Comparison of ENCODE assay signal across 31 cellular contexts in genomic region chr5:53970510-53970909, GRCh38.
"Had no signal": no experiment of that assay in that cellular context is flagged by ENCODE, and none has a peak within 500 bp of the region (broad histone marks: within the 10 kb centered on the region; RNA-seq: fewer than 3 reads in every experiment).

No MANE protein-coding gene starts in this region.

- H3K9me3 ChIP-seq: heart right ventricle, mucosa of descending colon, neutrophil, pancreas, right lobe of liver, stomach, thyroid gland, vagina had no signal

- H3K27me3 ChIP-seq: heart right ventricle, neutrophil, pancreas, right lobe of liver, stomach, thyroid gland, vagina had no signal

- H3K27ac Mint-ChIP-seq: effector memory CD8-positive, alpha-beta T cell; memory B cell; mesothelial cell of epicardium; naive B cell; natural killer cell treated with Interleukin-12 subunit alpha and Interleukin-12 subunit beta and Interleukin-15 and Interleukin-18, amount 100 ng/mL, for 72 hours; stimulated activated effector memory CD8-positive, alpha-beta T cell treated with anti-CD3 and anti-CD28 coated beads, Interleukin-12 subunit alpha, Interleukin-12 subunit beta, amount 100 ng/mL, for 72 hours had no signal

- H3K4me3 Mint-ChIP-seq: effector memory CD8-positive, alpha-beta T cell; memory B cell; mesothelial cell of epicardium; naive B cell; natural killer cell treated with Interleukin-12 subunit alpha and Interleukin-12 subunit beta and Interleukin-15 and Interleukin-18, amount 100 ng/mL, for 72 hours; neural crest cell; stimulated activated effector memory CD8-positive, alpha-beta T cell treated with anti-CD3 and anti-CD28 coated beads, Interleukin-12 subunit alpha, Interleukin-12 subunit beta, amount 100 ng/mL, for 72 hours had no signal

- ATAC-seq: effector memory CD8-positive, alpha-beta T cell; left colon; mucosa of descending colon; natural killer cell treated with Interleukin-12 subunit alpha and Interleukin-12 subunit beta and Interleukin-15 and Interleukin-18, amount 100 ng/mL, for 72 hours; pancreas; right lobe of liver; stimulated activated effector memory CD8-positive, alpha-beta T cell treated with anti-CD3 and anti-CD28 coated beads, Interleukin-12 subunit alpha, Interleukin-12 subunit beta, amount 100 ng/mL, for 72 hours had no signal

- H3K27me3 Mint-ChIP-seq: effector memory CD8-positive, alpha-beta T cell; memory B cell; naive B cell; natural killer cell treated with Interleukin-12 subunit alpha and Interleukin-12 subunit beta and Interleukin-15 and Interleukin-18, amount 100 ng/mL, for 72 hours had no signal

- H3K4me1 ChIP-seq: thyroid gland, vagina had no signal

- H3K4me2 ChIP-seq: smooth muscle cell had no signal

- FAIRE-seq: endometrium, pancreas had no signal

- H3K9me3 Mint-ChIP-seq: effector memory CD8-positive, alpha-beta T cell; memory B cell; mesothelial cell of epicardium; naive B cell; natural killer cell treated with Interleukin-12 subunit alpha and Interleukin-12 subunit beta and Interleukin-15 and Interleukin-18, amount 100 ng/mL, for 72 hours; neural crest cell; stimulated activated effector memory CD8-positive, alpha-beta T cell treated with anti-CD3 and anti-CD28 coated beads, Interleukin-12 subunit alpha, Interleukin-12 subunit beta, amount 100 ng/mL, for 72 hours had no signal

- H3K4me3 ChIP-seq: coronary artery, heart right ventricle, lung, mucosa of descending colon, pancreas, right lobe of liver, smooth muscle cell, stomach, thyroid gland, vagina had no signal

- H3K36me3 Mint-ChIP-seq: mesothelial cell of epicardium; natural killer cell treated with Interleukin-12 subunit alpha and Interleukin-12 subunit beta and Interleukin-15 and Interleukin-18, amount 100 ng/mL, for 72 hours; stimulated activated effector memory CD8-positive, alpha-beta T cell treated with anti-CD3 and anti-CD28 coated beads, Interleukin-12 subunit alpha, Interleukin-12 subunit beta, amount 100 ng/mL, for 72 hours had no signal

- H3K4me1 Mint-ChIP-seq: memory B cell; naive B cell; neural crest cell; stimulated activated effector memory CD8-positive, alpha-beta T cell treated with anti-CD3 and anti-CD28 coated beads, Interleukin-12 subunit alpha, Interleukin-12 subunit beta, amount 100 ng/mL, for 72 hours had no signal

- H3K36me3 ChIP-seq: heart right ventricle, neutrophil, pancreas, right lobe of liver, stomach, thyroid gland, vagina had no signal

- DNase-seq: dermis blood vessel endothelial cell; effector memory CD8-positive, alpha-beta T cell; foreskin melanocyte; glutamatergic neuron; heart right ventricle; hippocampal formation; islet precursor cell; kidney glomerular epithelial cell; left colon; mucosa of descending colon; naive B cell; pancreas; right lobe of liver; stimulated activated CD4-positive, alpha-beta T cell treated with anti-CD3 and anti-CD28 coated beads, Interleukin-12 subunit alpha, Interleukin-12 subunit beta, amount 100 ng/mL, for 4 hours; stimulated activated CD4-positive, alpha-beta T cell treated with anti-CD3 and anti-CD28 coated beads, Interleukin-1b, Interleukin-23, amount 100 ng/mL, for 48 hours; stimulated activated CD4-positive, alpha-beta T cell treated with anti-CD3 and anti-CD28 coated beads, Interleukin-4, amount 100 ng/mL, for 24 hours; stimulated activated naive CD4-positive, alpha-beta T cell treated with Interleukin-2 at 50 U/mL for 16 hours; stomach; thyroid gland; trophoblast cell had no signal

- H3K27ac ChIP-seq: coronary artery, heart right ventricle, neutrophil, pancreas, right lobe of liver, stomach, thyroid gland, vagina had no signal
